Comparison of ENCODE assay signal across 3 cellular contexts in genomic region chr5:141834331-141834730, GRCh38.
TF ChIP-seq lines count a peak whose summit lies in the region.

No MANE protein-coding gene starts in this region.

TF ChIP-seq in SK-N-SH, 30 proteins besides CTCF, POLR2A, EP300 and RAD21:
- TF ChIP-seq PBX3 (IDR thresholded peaks at IDR 0.05): no peak
- peak; percentile 78; the same call in 1 of the 2 replicates for TF ChIP-seq REST (IDR thresholded peaks at IDR 0.05; ENCODE audit: low read depth, low read length)

TF ChIP-seq in SK-N-SH treated with all-trans-retinoic acid at 6 μM for 48 hours, 23 proteins besides CTCF, POLR2A, EP300 and RAD21 (continued from another document):
- TF ChIP-seq TSHZ2 (CRISPR knock-in tag; IDR thresholded peaks at IDR 0.05): no peak
- no peak for TF ChIP-seq RARB (CRISPR knock-in tag; IDR thresholded peaks at IDR 0.05)
- TF ChIP-seq GLIS3 (CRISPR knock-in tag; IDR thresholded peaks at IDR 0.05): no peak
- no peak for TF ChIP-seq ZNF8 (CRISPR knock-in tag; IDR thresholded peaks at IDR 0.05)
- TF ChIP-seq TOX (CRISPR knock-in tag; IDR thresholded peaks at IDR 0.05; ENCODE audit: borderline replicate concordance): no peak
- no peak for TF ChIP-seq CSDC2 (CRISPR knock-in tag; IDR thresholded peaks at IDR 0.05)
- no peak for TF ChIP-seq ZFP30 (CRISPR knock-in tag; IDR thresholded peaks at IDR 0.05)
- TF ChIP-seq SNAI2 (CRISPR knock-in tag; IDR thresholded peaks at IDR 0.05): no peak
- no peak for TF ChIP-seq ESRRG (CRISPR knock-in tag; IDR thresholded peaks at IDR 0.05)
- TF ChIP-seq ZNF565 (CRISPR knock-in tag; conservative IDR thresholded peaks at IDR 0.05; ENCODE audit: low read depth): no peak
- TF ChIP-seq OSR1 (CRISPR knock-in tag; IDR thresholded peaks at IDR 0.05): no peak
- no peak for TF ChIP-seq CREB5 (CRISPR knock-in tag; IDR thresholded peaks at IDR 0.05; ENCODE audit: low read depth)
- TF ChIP-seq POU6F1 (CRISPR knock-in tag; IDR thresholded peaks at IDR 0.05; ENCODE audit: borderline replicate concordance, low read depth): no peak

TF ChIP-seq in GM23338, 12 proteins besides CTCF, POLR2A, EP300 and RAD21 (continued from another document):
- TF ChIP-seq NANOG (IDR thresholded peaks at IDR 0.05; ENCODE audit: borderline replicate concordance): no peak
- no peak for TF ChIP-seq STAT1 (IDR thresholded peaks at IDR 0.05; ENCODE audit: unreplicated experiment)
- TF ChIP-seq REST (IDR thresholded peaks at IDR 0.05; ENCODE audit: unreplicated experiment): peak; percentile 33
- TF ChIP-seq ZNF462 (CRISPR knock-in tag; IDR thresholded peaks at IDR 0.05): no peak
- TF ChIP-seq ZNF331 (CRISPR knock-in tag; IDR thresholded peaks at IDR 0.05; ENCODE audit: low read depth): no peak
- no peak for TF ChIP-seq CREB1 (CRISPR knock-in tag; IDR thresholded peaks at IDR 0.05; ENCODE audit: low read depth)
